In the genomic region with DNA sequence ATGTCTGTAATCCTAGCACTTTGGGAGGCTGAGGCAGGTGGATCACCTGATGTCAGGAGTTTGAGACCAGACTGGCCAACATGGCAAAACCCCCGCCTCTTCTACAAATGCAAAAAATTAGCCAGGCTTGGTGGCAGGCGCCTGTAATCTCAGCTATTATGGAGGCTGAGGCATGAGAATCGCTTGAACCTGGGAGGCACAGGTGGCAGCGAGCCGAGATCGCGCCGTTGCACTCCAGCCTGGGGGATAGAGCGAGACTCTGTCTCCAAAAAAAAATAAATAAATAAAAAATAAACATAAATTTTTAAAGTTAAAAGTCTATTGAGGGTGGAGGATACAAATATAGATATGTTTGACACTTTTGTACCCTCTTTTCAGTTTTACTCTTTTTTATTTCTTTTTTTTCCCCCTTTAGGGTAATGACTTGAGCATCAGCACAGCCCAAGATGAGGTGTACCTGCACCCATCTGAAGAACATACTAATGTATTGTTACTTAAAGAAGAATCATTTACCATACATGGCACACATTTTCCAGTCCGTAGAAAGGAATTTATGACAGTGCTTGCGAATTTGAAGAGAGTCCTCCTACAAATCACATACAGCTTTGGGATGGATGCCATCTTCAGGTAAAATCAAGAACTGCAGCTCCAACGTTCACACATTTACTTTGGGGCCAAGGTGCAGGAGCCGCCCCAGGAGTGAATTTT, we compare ENCODE assay signal across 8 cellular contexts.
DNase-seq lines count a peak whose midpoint lies in the region; ATAC-seq and TF ChIP-seq lines count a peak whose summit lies in the region.

No MANE protein-coding gene starts in this region.

- peak; percentile 72 for TF ChIP-seq CTCF in DOHH2 (IDR thresholded peaks at IDR 0.05; ENCODE audit: low read depth, low read length, poor library complexity, severe bottlenecking)
- peak; percentile 69 to 76 (median 73) for TF ChIP-seq CTCF in ovary (IDR thresholded peaks at IDR 0.05)

- H3K9me2 ChIP-seq in DOHH2 (replicated peaks; ENCODE audit: control insufficient read depth, low read length): no peaks in the 10 kb centered on the region

- H3K4me1 Mint-ChIP-seq in activated T-cell treated with anti-CD3 and anti-CD28 coated beads, Interleukin-2, amount 50 U/mL, for 24 hours (ENCODE audit: low read depth): peaks cover 23% of the 10 kb centered on the region

- no peak overlapping the region for H3K4me2 ChIP-seq in DOHH2 (ENCODE audit: low read length)

- H3K36me3 ChIP-seq in DOHH2 (ENCODE audit: control insufficient read depth, low read length) (no peaks in the 10 kb centered on the region), NT2/D1 (ENCODE audit: insufficient read depth, insufficient read length, low read length) (no peaks in the 10 kb centered on the region), ovary (no peaks in the 10 kb centered on the region)

- H3K27ac ChIP-seq in DOHH2 (ENCODE audit: low read depth, low read length) (no peak overlapping the region), ovary (no peak overlapping the region)

- H3K4me3 Mint-ChIP-seq in activated T-cell treated with anti-CD3 and anti-CD28 coated beads, Interleukin-2, amount 50 U/mL, for 24 hours: no peak overlapping the region

- H3K36me3 Mint-ChIP-seq in activated T-cell treated with anti-CD3 and anti-CD28 coated beads, Interleukin-2, amount 50 U/mL, for 24 hours (ENCODE audit: low read depth): no peaks in the 10 kb centered on the region

- no peak overlapping the region for H3K4me3 ChIP-seq in DOHH2 (ENCODE audit: low read length)
- no peak overlapping the region for H3K4me3 ChIP-seq in NT2/D1 (ENCODE audit: insufficient read length, low read depth)
- no peak overlapping the region for H3K4me3 ChIP-seq in ovary

- WGBS in ovary, 3 donors: 71 to 72% (median 71%) methylated on average over 13 of the region's 13 CpGs

- H3K9ac ChIP-seq in NT2/D1 (ENCODE audit: insufficient read length, low read depth): no peak overlapping the region

- intact Hi-C loops in ovary (cut with DNase I): loop anchor here in 1 of 4 donors (5.0 kb wide), 1 partner anchor 525 kb away; no protein-coding TSS in a partner anchor

- no peaks in the 10 kb centered on the region for H3K79me2 ChIP-seq in DOHH2 (ENCODE audit: control insufficient read depth, low read length)

- H3K27me3 Mint-ChIP-seq in activated T-cell treated with anti-CD3 and anti-CD28 coated beads, Interleukin-2, amount 50 U/mL, for 24 hours: peaks cover 29% of the 10 kb centered on the region

- TF ChIP-seq EP300 in ovary (IDR thresholded peaks at IDR 0.05): no peak

- H4K20me1 ChIP-seq in DOHH2 (ENCODE audit: control insufficient read depth, insufficient read depth, low read depth, low read length): no peaks in the 10 kb centered on the region

- no peak overlapping the region for H3K27ac Mint-ChIP-seq in activated T-cell treated with anti-CD3 and anti-CD28 coated beads, Interleukin-2, amount 50 U/mL, for 24 hours

- no peaks in the 10 kb centered on the region for H3K9me3 Mint-ChIP-seq in activated T-cell treated with anti-CD3 and anti-CD28 coated beads, Interleukin-2, amount 50 U/mL, for 24 hours

- peak; percentile 89 for ATAC-seq in GM19467 (IDR thresholded peaks at IDR 0.05; ENCODE audit: unreplicated experiment)
- ATAC-seq in HG03520 (IDR thresholded peaks at IDR 0.05; ENCODE audit: unreplicated experiment): peak; percentile 86

- H3F3A ChIP-seq in DOHH2 (ENCODE audit: control insufficient read depth, insufficient read depth): no peaks in the 10 kb centered on the region

- no peak for TF ChIP-seq POLR2A in ovary (IDR thresholded peaks at IDR 0.05)

- H3K4me1 ChIP-seq in DOHH2 (ENCODE audit: control insufficient read depth, low read length): no peaks in the 10 kb centered on the region
- no peaks in the 10 kb centered on the region for H3K4me1 ChIP-seq in NT2/D1 (ENCODE audit: insufficient read depth, insufficient read length)
- H3K4me1 ChIP-seq in ovary (ENCODE audit: insufficient read depth): no peaks in the 10 kb centered on the region

- H3K27me3 ChIP-seq in DOHH2 (ENCODE audit: control insufficient read depth, low read length) (peaks cover 8% of the 10 kb centered on the region; the same call in 1 of the 2 replicates), NT2/D1 (ENCODE audit: insufficient read depth, insufficient read length) (no peaks in the 10 kb centered on the region), ovary (no peaks in the 10 kb centered on the region)

- DNase-seq in NT2/D1 (ENCODE audit: low read depth, low spot score): peak; percentile 44
- DNase-seq in activated T-cell treated with anti-CD3 and anti-CD28 coated beads, Interleukin-2, amount 50 U/mL, for 24 hours: peak; percentile 35
- DNase-seq in fibroblast of the conjunctiva (ENCODE audit: low read depth): peak; percentile 57
- peak in 4 of 5 donors; percentile 29 to 64 (median 32) for DNase-seq in ovary
- no peak for DNase-seq in HuH-7.5 (ENCODE audit: low spot score)

- H3K9me3 ChIP-seq in DOHH2 (ENCODE audit: control insufficient read depth, insufficient read depth, low read length) (no peaks in the 10 kb centered on the region), NT2/D1 (ENCODE audit: insufficient read depth, low read length) (no peaks in the 10 kb centered on the region), ovary (no peaks in the 10 kb centered on the region)
